In the genomic region with DNA sequence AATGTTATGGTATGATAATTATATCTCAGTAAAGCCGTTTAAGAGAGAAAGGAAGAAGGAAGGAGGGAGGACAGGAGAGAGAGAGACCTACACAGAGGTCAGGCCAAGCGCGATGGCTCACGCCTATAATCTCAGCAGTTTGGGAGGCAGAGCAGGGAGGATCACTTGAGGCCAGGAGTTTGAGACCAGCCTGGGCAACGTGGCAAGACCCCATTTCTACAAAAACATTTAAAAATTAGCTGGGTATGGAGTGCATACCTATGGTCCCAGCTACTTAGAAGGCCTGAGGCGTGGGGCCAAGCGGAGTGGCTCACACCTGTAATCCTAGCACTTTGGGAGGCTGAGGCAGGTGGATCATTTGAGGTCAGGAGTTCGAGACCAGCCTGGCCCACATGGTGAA, we compare ENCODE assay signal across 7 cellular contexts. TPM values are rescaled to one million over a fixed set of nuclear protein-coding genes. Genes with fewer than 3 reads are reported as not detected.
A peak's percentile ranks its signal among the peaks of the same experiment; 100 is the strongest.
DNase-seq lines count a peak whose midpoint lies in the region; ATAC-seq and TF ChIP-seq lines count a peak whose summit lies in the region.
"Not testable (repeated sequence)": the region's sequence is repeated elsewhere in the genome, so short reads cannot be mapped to it uniquely, and the experiment has no call there.

No MANE protein-coding gene starts in this region.

- H4K20me1 ChIP-seq in MM.1S (ENCODE audit: insufficient read depth, low read length): not testable (repeated sequence)

- not testable (repeated sequence) for H3K36me3 ChIP-seq in MM.1S (replicated peaks; ENCODE audit: insufficient read depth, low read length); liver (ENCODE audit: control insufficient read depth in 4 of 4, insufficient read depth in 3 of 4, low read depth in 1 of 4, low read length in 3 of 4)

- not testable (repeated sequence) for H3K9me3 Mint-ChIP-seq in CD4-positive, alpha-beta T cell; activated T-helper 17 cell treated with anti-CD3 and anti-CD28 coated beads, Interleukin-2, amount 50 U/mL, for 72 hours; effector memory CD8-positive, alpha-beta T cell

- not testable (repeated sequence) for H3K79me2 ChIP-seq in MM.1S (ENCODE audit: low read length)

- not testable (repeated sequence) for ATAC-seq in CD4-positive, alpha-beta T cell (ENCODE audit: poor library complexity); T-helper 17 cell; activated T-helper 17 cell treated with anti-CD3 and anti-CD28 coated beads, Interleukin-2, amount 50 U/mL, for 72 hours (replicated peaks); effector memory CD8-positive, alpha-beta T cell (replicated peaks)

- H3K9ac ChIP-seq in MM.1S (ENCODE audit: low read length); liver (ENCODE audit: low read depth in 1 of 2, low read length in 2 of 2): not testable (repeated sequence)

- H3K9me3 ChIP-seq in CD4-positive, alpha-beta T cell (ENCODE audit: control insufficient read depth, low read length); MM.1S (replicated peaks; ENCODE audit: insufficient read depth, low read length); T-helper 17 cell (ENCODE audit: control insufficient read depth, low read length, poor library complexity, severe bottlenecking); liver (ENCODE audit: control insufficient read depth in 4 of 4, low read length in 3 of 4): not testable (repeated sequence)

- not testable (repeated sequence) for H3K27me3 ChIP-seq in CD4-positive, alpha-beta T cell (ENCODE audit: control insufficient read depth, insufficient read depth, low read length); MM.1S (replicated peaks; ENCODE audit: insufficient read depth, low read length); liver (ENCODE audit: control insufficient read depth in 4 of 4, insufficient read depth in 4 of 4, low read length in 3 of 4)

- peak overlapping the region; percentile 78 for H3K27ac Mint-ChIP-seq in CD4-positive, alpha-beta T cell
- peak overlapping the region; percentile 80 for H3K27ac Mint-ChIP-seq in T-helper 17 cell
- peak overlapping the region; percentile 88 for H3K27ac Mint-ChIP-seq in activated T-helper 17 cell treated with anti-CD3 and anti-CD28 coated beads, Interleukin-2, amount 50 U/mL, for 72 hours
- H3K27ac Mint-ChIP-seq in effector memory CD8-positive, alpha-beta T cell: peak overlapping the region; percentile 92 to 94

- H3K4me3 ChIP-seq in MM.1S (ENCODE audit: low read length); liver (ENCODE audit: low read depth in 1 of 3, low read length in 3 of 3); skin epidermis: not testable (repeated sequence)

- H3K36me3 Mint-ChIP-seq in CD4-positive, alpha-beta T cell (ENCODE audit: low read depth); T-helper 17 cell (ENCODE audit: low read depth); activated T-helper 17 cell treated with anti-CD3 and anti-CD28 coated beads, Interleukin-2, amount 50 U/mL, for 72 hours (ENCODE audit: low read depth): not testable (repeated sequence)
- peaks cover 13% of the 10 kb centered on the region for H3K36me3 Mint-ChIP-seq in effector memory CD8-positive, alpha-beta T cell (ENCODE audit: insufficient read depth)

- DNase-seq in CD4-positive, alpha-beta T cell; MM.1S; T-helper 17 cell; effector memory CD8-positive, alpha-beta T cell: not testable (repeated sequence)

- WGBS in liver: 89% methylated on average over 8 of the region's 8 CpGs

- TF ChIP-seq RAD21 in liver (IDR thresholded peaks at IDR 0.05): not testable (repeated sequence)

- CTCF ChIA-PET in CD4-positive, alpha-beta T cell (lab: Charles Lee): not testable (repeated sequence)

- POLR2A ChIA-PET in CD4-positive, alpha-beta T cell (lab: Charles Lee): interaction anchor here (1.4 kb wide), 1 partner anchor 11 kb away, joined by 7 read pairs; no protein-coding TSS in a partner anchor

- H3K4me3 Mint-ChIP-seq in CD4-positive, alpha-beta T cell; T-helper 17 cell; activated T-helper 17 cell treated with anti-CD3 and anti-CD28 coated beads, Interleukin-2, amount 50 U/mL, for 72 hours: not testable (repeated sequence)
- H3K4me3 Mint-ChIP-seq in effector memory CD8-positive, alpha-beta T cell: peak overlapping the region in 1 of 2 donors; percentile 9

- intact Hi-C loops in CD4-positive, alpha-beta T cell (cut with DNase I, micrococcal nuclease): not testable (repeated sequence)

- H3F3A ChIP-seq in MM.1S (ENCODE audit: insufficient read depth, low read length): peaks cover 35% of the 10 kb centered on the region

- not testable (repeated sequence) for H3K27ac ChIP-seq in CD4-positive, alpha-beta T cell (ENCODE audit: low read depth, low read length); MM.1S (ENCODE audit: low read length)
- H3K27ac ChIP-seq in liver (ENCODE audit: low read depth in 1 of 2, low read length in 2 of 2): peak overlapping the region; percentile 89
- peak overlapping the region in 15 of 21 experiments; percentile 66 to 90 (median 80) for H3K27ac ChIP-seq in skin epidermis

- peak overlapping the region; percentile 81; the same call in 1 of the 2 replicates for H3K4me2 ChIP-seq in MM.1S (ENCODE audit: low read depth, low read length)

- H3K27me3 Mint-ChIP-seq in CD4-positive, alpha-beta T cell: peaks cover 36% of the 10 kb centered on the region
- not testable (repeated sequence) for H3K27me3 Mint-ChIP-seq in T-helper 17 cell; activated T-helper 17 cell treated with anti-CD3 and anti-CD28 coated beads, Interleukin-2, amount 50 U/mL, for 72 hours; effector memory CD8-positive, alpha-beta T cell

- not testable (repeated sequence) for TF ChIP-seq CTCF in CD4-positive, alpha-beta T cell (IDR thresholded peaks at IDR 0.05); MM.1S (IDR thresholded peaks at IDR 0.05; ENCODE audit: low read length); liver (IDR thresholded peaks at IDR 0.05; ENCODE audit: low read depth, low read length, missing input control)

- peaks cover 46% of the 10 kb centered on the region for H3K4me1 ChIP-seq in MM.1S (ENCODE audit: low read length)
- H3K4me1 ChIP-seq in liver (ENCODE audit: control insufficient read depth in 4 of 4, insufficient read depth in 4 of 4, low read length in 3 of 4): peaks cover 14 to 32% (median 22%) of the 10 kb centered on the region in 4 donors

- not testable (repeated sequence) for H2AFZ ChIP-seq in MM.1S (ENCODE audit: low read length)

- H3K4me1 Mint-ChIP-seq in CD4-positive, alpha-beta T cell (ENCODE audit: low read depth): peaks cover 18% of the 10 kb centered on the region
- peaks cover 26% of the 10 kb centered on the region for H3K4me1 Mint-ChIP-seq in T-helper 17 cell
- peaks cover 15% of the 10 kb centered on the region for H3K4me1 Mint-ChIP-seq in activated T-helper 17 cell treated with anti-CD3 and anti-CD28 coated beads, Interleukin-2, amount 50 U/mL, for 72 hours
- H3K4me1 Mint-ChIP-seq in effector memory CD8-positive, alpha-beta T cell (ENCODE audit: low read depth in 2 of 2): peaks cover 39 to 58% of the 10 kb centered on the region in 2 donors

- H3K9me2 ChIP-seq in MM.1S (replicated peaks; ENCODE audit: insufficient read depth, low read length): not testable (repeated sequence)

RNA-seq across cellular contexts. Expression of a gene that starts 9.0 kb away (rescaled TPM):
- total RNA-seq in CD4-positive, alpha-beta T cell: not detected
- total RNA-seq in T-helper 17 cell: 10 to 100 TPM in 1 of 2 donors, under 1 TPM in 1; 0.70 to 15.2 TPM
- total RNA-seq in activated T-helper 17 cell treated with anti-CD3 and anti-CD28 coated beads, Interleukin-2, amount 50 U/mL, for 72 hours: 1 to 10 TPM in 1 of 2 donors, under 1 TPM in 1; 0.82 to 1.2 TPM
- 100 to 1,000 TPM in 1 of 2 donors, 10 to 100 TPM in 1; 22.2 to 103 TPM for total RNA-seq in liver
- 10 to 100 TPM; 16.5 to 32.7 TPM for polyA plus RNA-seq in liver
